ENCODE assay signal across 8 cellular contexts in the genomic region with DNA sequence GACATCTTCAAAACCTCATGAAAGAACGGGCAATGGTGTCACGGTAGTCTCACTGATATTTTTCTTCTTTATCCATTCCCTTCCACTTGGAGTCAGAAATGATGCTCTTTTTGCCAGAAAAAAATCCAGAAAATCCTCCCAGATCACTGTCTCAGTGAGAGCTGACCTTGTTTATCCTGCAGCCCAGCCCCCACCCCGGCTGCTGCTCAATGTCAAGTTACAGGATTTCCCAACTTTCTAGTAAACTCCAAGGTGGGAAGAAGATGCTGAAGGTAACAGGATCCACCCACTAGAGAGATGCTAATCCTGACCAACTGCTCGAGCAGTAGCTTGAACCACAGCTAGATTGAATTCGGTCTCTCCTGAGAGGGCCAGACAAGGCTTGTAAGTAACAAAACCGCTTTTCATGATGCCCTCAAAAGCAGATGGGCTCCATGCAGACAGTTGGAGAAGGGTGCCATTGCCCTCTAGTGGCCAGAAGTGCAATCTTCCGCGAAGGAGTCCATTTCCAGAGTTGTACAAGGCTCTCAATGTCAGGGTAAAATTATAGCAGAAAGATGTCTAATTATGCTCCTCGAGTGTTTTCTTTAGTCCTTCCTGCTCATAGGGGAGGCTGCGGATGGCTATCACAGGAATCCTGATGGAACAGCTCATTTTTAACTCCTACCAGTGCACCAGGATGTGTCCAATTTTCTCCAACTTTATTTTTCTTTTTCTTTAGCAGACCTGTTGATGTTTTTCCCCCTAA. TPM values are rescaled to one million over a fixed set of nuclear protein-coding genes. Genes with fewer than 3 reads are reported as not detected.
A peak's percentile ranks its signal among the peaks of the same experiment; 100 is the strongest.
DNase-seq lines count a peak whose midpoint lies in the region; ATAC-seq and TF ChIP-seq lines count a peak whose summit lies in the region.

No MANE protein-coding gene starts in this region.

- H3K36me3 ChIP-seq in right atrium auricular region: no peaks in the 10 kb centered on the region
- no peaks in the 10 kb centered on the region for H3K36me3 ChIP-seq in effector memory CD4-positive, alpha-beta T cell (ENCODE audit: control insufficient read depth, insufficient read depth, low read length)

- peaks cover 0 to 16% of the 10 kb centered on the region in 2 donors for H3K4me1 ChIP-seq in right atrium auricular region
- H3K4me1 ChIP-seq in effector memory CD4-positive, alpha-beta T cell (ENCODE audit: control insufficient read depth, insufficient read depth, low read length, poor library complexity, severe bottlenecking): no peaks in the 10 kb centered on the region

- in situ Hi-C loops in Caki2 (cut with HindIII; ENCODE audit: low pct_unique_long_range_greater_than_20kb, low sequenced_read_pairs): no loop called here

- peak; percentile 74 for ATAC-seq in GM19043 (IDR thresholded peaks at IDR 0.05; ENCODE audit: low read depth, unreplicated experiment)
- ATAC-seq in HG03432 (IDR thresholded peaks at IDR 0.05; ENCODE audit: unreplicated experiment): peak; percentile 85

- TF ChIP-seq CTCF in right atrium auricular region (IDR thresholded peaks at IDR 0.05): peak; percentile 86 to 95

- H3K27ac ChIP-seq in right atrium auricular region: peak overlapping the region in 1 of 2 donors; percentile 5
- H3K27ac ChIP-seq in effector memory CD4-positive, alpha-beta T cell (ENCODE audit: insufficient read depth, low read length, poor library complexity, severe bottlenecking): no peak overlapping the region

- no peak overlapping the region for H3K4me3 ChIP-seq in right atrium auricular region
- H3K4me3 ChIP-seq in effector memory CD4-positive, alpha-beta T cell (ENCODE audit: insufficient read depth, low read depth, low read length, poor library complexity, severe bottlenecking): no peak overlapping the region

- no peaks in the 10 kb centered on the region for H3K9me3 ChIP-seq in right atrium auricular region
- H3K9me3 ChIP-seq in effector memory CD4-positive, alpha-beta T cell (ENCODE audit: control insufficient read depth, low read length): no peaks in the 10 kb centered on the region

- DNase-seq in Caki2 (ENCODE audit: low read depth) (peak; percentile 57), NCI-H69 (lab: John Stamatoyannopoulos, UW) (peak; percentile 73), amygdala (lab: John Stamatoyannopoulos, UW) (peak in 53 of 56 donors; percentile 15 to 93 (median 74)), right atrium auricular region (ENCODE audit: low spot score) (peak; percentile 80), putamen (ENCODE audit: low spot score) (peak; percentile 95)
- DNase-seq in effector memory CD4-positive, alpha-beta T cell: no peak

- no peaks in the 10 kb centered on the region for H3K27me3 ChIP-seq in right atrium auricular region
- H3K27me3 ChIP-seq in effector memory CD4-positive, alpha-beta T cell (replicated peaks; ENCODE audit: control insufficient read depth, insufficient read depth, low read length, poor library complexity, severe bottlenecking): no peaks in the 10 kb centered on the region

RNA-seq across cellular contexts. Expression of gene CDH11, which starts 4.0 kb away (rescaled TPM):
- total RNA-seq in Caki2 (2014; rRNA removed; shearing (Covaris generic); ENCODE audit: low replicate concordance): not detected in 2 replicates
- total RNA-seq in right atrium auricular region: 10 to 100 TPM; 51.6 to 59.1 TPM

Comparison
In these comparisons a context has a peak if more than half of its experiments do, and no peak if none do; other contexts are left out.
1. DNase-seq: peak in Caki2 (single experiment), NCI-H69 (single experiment), amygdala (53 of 56), right atrium auricular region (single experiment) and putamen (single experiment); none in effector memory CD4-positive, alpha-beta T cell (0 of 3).
2. RNA of gene CDH11, which starts 4.0 kb away (total RNA-seq): 51.6 to 59.1 TPM in right atrium auricular region; not detected in Caki2; every median in the first group is over 10 times any median in the second.